9 cellular contexts compared by ENCODE assay signal in the genomic region with DNA sequence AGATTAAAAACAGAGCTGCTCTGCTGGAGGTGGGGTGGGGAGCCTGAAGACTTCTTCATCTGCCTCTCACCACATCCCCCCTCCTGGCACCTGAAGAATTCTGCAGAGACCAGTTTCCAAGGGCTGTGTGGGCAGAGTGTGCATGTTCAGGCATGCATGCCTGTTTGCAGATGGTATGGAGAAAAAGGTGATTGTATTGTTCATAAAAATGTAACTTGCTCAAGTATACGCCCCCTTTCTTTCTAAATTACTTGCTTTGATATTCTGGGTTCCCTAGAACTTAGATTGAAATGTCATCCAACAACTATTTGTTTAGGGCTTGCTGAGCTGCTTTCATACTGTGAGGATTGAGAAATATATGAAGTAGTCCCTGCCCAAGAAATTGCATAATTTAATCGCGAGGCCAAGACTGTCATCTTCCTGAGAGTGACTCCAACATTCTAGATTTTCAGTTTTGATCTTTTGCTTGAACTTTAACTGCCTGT.
DNase-seq lines count a peak whose midpoint lies in the region; ATAC-seq and TF ChIP-seq lines count a peak whose summit lies in the region.
"Had no signal": no experiment of that assay in that cellular context is flagged by ENCODE, and none has a peak within 500 bp of the region (broad histone marks: within the 10 kb centered on the region; RNA-seq: fewer than 3 reads in every experiment).

No MANE protein-coding gene starts in this region.

- no peaks in the 10 kb centered on the region for H3K9me3 Mint-ChIP-seq in naive thymus-derived CD4-positive, alpha-beta T cell

- H3K27me3 ChIP-seq in naive thymus-derived CD4-positive, alpha-beta T cell (ENCODE audit: control insufficient read depth in 2 of 2, insufficient read depth in 2 of 2, low read length in 2 of 2): no peaks in the 10 kb centered on the region
- no peaks in the 10 kb centered on the region for H3K27me3 ChIP-seq in A673 (replicated peaks; ENCODE audit: insufficient read depth, low read depth, low read length, poor library complexity)

- H3K9me3 ChIP-seq in naive thymus-derived CD4-positive, alpha-beta T cell (ENCODE audit: control insufficient read depth in 2 of 3, low read length in 3 of 3): no peaks in the 10 kb centered on the region
- H3K9me3 ChIP-seq in A673 (ENCODE audit: low read depth, low read length, poor library complexity, severe bottlenecking): no peaks in the 10 kb centered on the region

- no peaks in the 10 kb centered on the region for H3K36me3 Mint-ChIP-seq in naive thymus-derived CD4-positive, alpha-beta T cell

- TF ChIP-seq CTCF in astrocyte of the spinal cord (IDR thresholded peaks at IDR 0.05; ENCODE audit: low read depth, low read length): no peak
- no peak for TF ChIP-seq CTCF in A673 (conservative IDR thresholded peaks at IDR 0.05; ENCODE audit: low read depth, low read length)

- POLR2A ChIA-PET in naive thymus-derived CD4-positive, alpha-beta T cell (lab: Charles Lee): no interaction called here
- POLR2A ChIA-PET in A673 (lab: Charles Lee; ENCODE audit: low non-redundant PET): no interaction called here

- peaks cover 0 to 5% (median 0%) of the 10 kb centered on the region in 5 donors for H3K27me3 Mint-ChIP-seq in naive thymus-derived CD4-positive, alpha-beta T cell

- DNase-seq in GM04503 (ENCODE audit: low read depth): peak; percentile 21
- peak; percentile 38 for DNase-seq in astrocyte of the spinal cord (ENCODE audit: low read depth, low spot score)
- DNase-seq in naive thymus-derived CD4-positive, alpha-beta T cell: no peak
- no peak for DNase-seq in stimulated activated CD4-positive, alpha-beta T cell treated with anti-CD3 and anti-CD28 coated beads, Interleukin-2, amount 100 ng/mL, for 24 hours
- DNase-seq in A673 (ENCODE audit: low spot score): no peak
- no peak for DNase-seq in activated CD8-positive, alpha-beta memory T cell treated with anti-CD3 and anti-CD28 coated beads, Interleukin-2, amount 50 U/mL, for 4 hours
- DNase-seq: NCI-H1436 treated with DMSO at 0.1 percent for 48 hours had no signal

- H3K4me1 Mint-ChIP-seq in naive thymus-derived CD4-positive, alpha-beta T cell: peaks cover 0 to 5% (median 0%) of the 10 kb centered on the region in 7 donors

- intact Hi-C loops in naive thymus-derived CD4-positive, alpha-beta T cell (cut with micrococcal nuclease): no loop called here
- intact Hi-C loops in A673 (cut with micrococcal nuclease; ENCODE audit: unreplicated experiment): no loop called here

- H3K36me3 ChIP-seq in naive thymus-derived CD4-positive, alpha-beta T cell (ENCODE audit: control insufficient read depth in 2 of 3, insufficient read depth in 3 of 3, low read length in 3 of 3): no peaks in the 10 kb centered on the region
- no peaks in the 10 kb centered on the region for H3K36me3 ChIP-seq in A673 (ENCODE audit: insufficient read depth, low read length, poor library complexity, severe bottlenecking)

- H3K4me3 ChIP-seq in astrocyte of the spinal cord (ENCODE audit: low read depth, low read length) (no peak overlapping the region), A673 (ENCODE audit: low read depth, low read length, poor library complexity, severe bottlenecking) (no peak overlapping the region)
- no peak overlapping the region for H3K4me3 ChIP-seq in naive thymus-derived CD4-positive, alpha-beta T cell (ENCODE audit: low read length)

- CTCF ChIA-PET in naive thymus-derived CD4-positive, alpha-beta T cell (lab: Charles Lee): no interaction called here
- CTCF ChIA-PET in A673 (lab: Charles Lee): no interaction called here

- no peaks in the 10 kb centered on the region for H3K4me1 ChIP-seq in naive thymus-derived CD4-positive, alpha-beta T cell (ENCODE audit: control insufficient read depth in 2 of 2, insufficient read depth in 2 of 2, low read length in 2 of 2)
- no peaks in the 10 kb centered on the region for H3K4me1 ChIP-seq in A673 (ENCODE audit: insufficient read depth, low read length, poor library complexity, severe bottlenecking)

- no peak overlapping the region for H3K27ac Mint-ChIP-seq in naive thymus-derived CD4-positive, alpha-beta T cell

- BruUV-seq in A673 (replicated peaks; lab: Mats Ljungman, UMichigan): no TSS peak

- no peak overlapping the region for H3K4me3 Mint-ChIP-seq in naive thymus-derived CD4-positive, alpha-beta T cell

- H3K27ac ChIP-seq in naive thymus-derived CD4-positive, alpha-beta T cell (ENCODE audit: low read depth, low read length): no peak overlapping the region
- H3K27ac ChIP-seq in A673 (ENCODE audit: low read depth, low read length, poor library complexity, severe bottlenecking): no peak overlapping the region

- ATAC-seq in HG03442 (IDR thresholded peaks at IDR 0.05; ENCODE audit: unreplicated experiment) (peak; percentile 71), HG03108 (IDR thresholded peaks at IDR 0.05; ENCODE audit: unreplicated experiment) (no peak)
- ATAC-seq in naive thymus-derived CD4-positive, alpha-beta T cell: peak; percentile 29

- in situ Hi-C loops in astrocyte of the spinal cord (cut with HindIII; ENCODE audit: low sequenced_read_pairs): no loop called here

Comparison
In these comparisons a context has a peak if more than half of its experiments do, and no peak if none do; other contexts are left out.
1. DNase-seq: peak in GM04503 (single experiment) and astrocyte of the spinal cord (single experiment); none in naive thymus-derived CD4-positive, alpha-beta T cell (0 of 9), stimulated activated CD4-positive, alpha-beta T cell treated with anti-CD3 and anti-CD28 coated beads, Interleukin-2, amount 100 ng/mL, for 24 hours (0 of 2), A673 (single experiment) and activated CD8-positive, alpha-beta memory T cell treated with anti-CD3 and anti-CD28 coated beads, Interleukin-2, amount 50 U/mL, for 4 hours (single experiment).